Comparison of ENCODE assay signal across 9 cellular contexts in genomic region chr10:123620621-123621020, GRCh38. TPM values are rescaled to one million over a fixed set of nuclear protein-coding genes. Genes with fewer than 3 reads are reported as not detected.
"Had no signal": no experiment of that assay in that cellular context is flagged by ENCODE, and none has a peak within 500 bp of the region (broad histone marks: within the 10 kb centered on the region; RNA-seq: fewer than 3 reads in every experiment).

No MANE protein-coding gene starts in this region.

- H3K4me2 ChIP-seq: GM23338 had no signal

- H3K4me1 ChIP-seq: HAP-1 had no signal

- H3K9me3 ChIP-seq: HAP-1 had no signal

- H3K36me3 ChIP-seq: HAP-1 had no signal

- H2AFZ ChIP-seq: GM23338 had no signal

- H3K4me3 ChIP-seq: GM23338, HAP-1, K562 had no signal

- DNase-seq: H7, HFFc6, IMR-90 had no signal

- ATAC-seq: GM23338, HCT116, K562 had no signal

RNA-seq across cellular contexts. Expression of gene GPR26, which starts 45.5 kb away (rescaled TPM):
- total RNA-seq: H4, HFFc6, HT-29, IMR-90, K562 had no signal
